ENCODE assay signal across 1 cellular context in the genomic region with DNA sequence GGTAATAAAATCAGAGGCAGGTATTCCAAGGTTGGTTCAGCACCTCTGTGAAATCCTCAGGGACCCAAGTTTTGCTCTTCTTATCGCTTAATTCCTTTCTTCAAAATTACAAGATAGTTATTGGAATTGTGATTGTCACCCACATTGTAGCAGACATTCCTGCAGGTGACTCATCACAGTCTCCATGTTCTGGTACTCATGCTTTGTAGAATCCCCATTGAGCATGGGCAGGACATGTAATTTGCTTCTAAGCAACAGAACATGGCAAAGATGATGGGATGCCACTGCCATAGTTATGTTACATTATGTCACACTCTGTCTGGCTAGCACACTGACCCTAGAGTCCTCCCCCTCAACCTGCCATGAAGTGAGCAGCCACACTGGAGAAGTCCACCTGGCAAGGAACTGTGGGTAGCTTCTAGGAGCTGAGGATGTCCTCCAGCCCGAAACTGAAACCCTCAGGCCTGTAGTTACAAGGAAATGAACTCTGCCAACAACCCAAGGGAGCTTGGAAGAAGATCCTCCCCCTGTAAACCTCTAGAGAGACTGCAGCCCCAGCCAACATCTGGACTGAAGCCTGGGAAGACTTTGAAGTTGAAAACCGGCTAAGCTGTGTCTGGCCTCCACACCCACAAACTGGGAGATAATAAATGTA.
TF ChIP-seq lines count a peak whose summit lies in the region.

No MANE protein-coding gene starts in this region.

TF ChIP-seq in IMR-90, 13 proteins besides CTCF, POLR2A, EP300 and RAD21:
- TF ChIP-seq MAFK (IDR thresholded peaks at IDR 0.05; ENCODE audit: low read depth, low read length) (no peak), NFE2L2 (IDR thresholded peaks at IDR 0.05; ENCODE audit: low read depth, low read length) (no peak), SMC3 (IDR thresholded peaks at IDR 0.05; ENCODE audit: low read depth, low read length) (no peak), RFX5 (IDR thresholded peaks at IDR 0.05; ENCODE audit: low read depth, low read length) (no peak), MXI1 (IDR thresholded peaks at IDR 0.05; ENCODE audit: borderline replicate concordance, low read depth, low read length) (no peak), MAZ (IDR thresholded peaks at IDR 0.05; ENCODE audit: borderline replicate concordance, low read depth, low read length) (no peak), CHD1 (IDR thresholded peaks at IDR 0.05; ENCODE audit: low read depth, low read length) (no peak), USF2 (IDR thresholded peaks at IDR 0.05; ENCODE audit: low read depth, low read length) (no peak), ELK1 (IDR thresholded peaks at IDR 0.05; ENCODE audit: borderline replicate concordance, low read depth, low read length) (no peak)
